Comparison of ENCODE assay signal across 8 cellular contexts in the genomic region with DNA sequence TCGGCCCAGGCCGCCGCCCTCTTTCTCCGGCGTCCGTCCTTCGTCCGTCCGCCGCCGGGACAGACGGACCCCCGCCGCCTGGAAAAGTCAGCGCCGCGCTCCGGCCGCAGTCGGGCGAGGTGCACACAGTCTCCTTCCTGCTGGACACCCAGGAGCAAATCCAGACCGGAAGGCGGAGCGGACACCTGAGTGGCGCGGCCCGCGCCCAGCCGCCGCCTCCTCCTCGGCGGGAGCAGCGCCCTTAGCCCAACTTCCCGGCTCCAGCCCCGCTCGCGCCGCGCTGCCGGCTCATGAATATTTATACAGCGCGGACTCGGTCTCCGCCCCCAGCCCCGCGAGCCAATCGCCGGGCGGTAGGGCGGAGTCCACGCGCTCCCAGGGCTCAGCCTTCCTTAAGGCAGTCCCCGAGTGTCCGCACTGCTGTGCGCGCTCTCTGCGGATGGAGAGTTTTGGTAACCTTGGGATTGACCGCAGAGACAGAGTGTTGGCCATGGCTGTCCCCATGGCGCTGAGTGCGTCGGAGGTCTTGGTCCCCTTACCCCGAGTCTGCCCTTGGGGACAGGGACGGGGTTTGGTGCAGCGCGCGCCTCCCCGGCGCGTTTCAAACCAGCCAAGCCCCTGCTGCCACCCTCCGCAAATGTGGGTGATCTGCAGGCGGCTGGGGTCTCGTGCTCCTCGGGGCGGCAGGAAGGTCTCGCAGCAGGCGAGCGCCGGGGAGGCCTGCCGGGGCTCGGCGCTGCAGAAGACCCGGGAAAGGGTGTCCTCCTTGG. TPM values are rescaled to one million over a fixed set of nuclear protein-coding genes. Genes with fewer than 3 reads are reported as not detected.
DNase-seq lines count a peak whose midpoint lies in the region; TF ChIP-seq lines count a peak whose summit lies in the region.

A gene with protein sequence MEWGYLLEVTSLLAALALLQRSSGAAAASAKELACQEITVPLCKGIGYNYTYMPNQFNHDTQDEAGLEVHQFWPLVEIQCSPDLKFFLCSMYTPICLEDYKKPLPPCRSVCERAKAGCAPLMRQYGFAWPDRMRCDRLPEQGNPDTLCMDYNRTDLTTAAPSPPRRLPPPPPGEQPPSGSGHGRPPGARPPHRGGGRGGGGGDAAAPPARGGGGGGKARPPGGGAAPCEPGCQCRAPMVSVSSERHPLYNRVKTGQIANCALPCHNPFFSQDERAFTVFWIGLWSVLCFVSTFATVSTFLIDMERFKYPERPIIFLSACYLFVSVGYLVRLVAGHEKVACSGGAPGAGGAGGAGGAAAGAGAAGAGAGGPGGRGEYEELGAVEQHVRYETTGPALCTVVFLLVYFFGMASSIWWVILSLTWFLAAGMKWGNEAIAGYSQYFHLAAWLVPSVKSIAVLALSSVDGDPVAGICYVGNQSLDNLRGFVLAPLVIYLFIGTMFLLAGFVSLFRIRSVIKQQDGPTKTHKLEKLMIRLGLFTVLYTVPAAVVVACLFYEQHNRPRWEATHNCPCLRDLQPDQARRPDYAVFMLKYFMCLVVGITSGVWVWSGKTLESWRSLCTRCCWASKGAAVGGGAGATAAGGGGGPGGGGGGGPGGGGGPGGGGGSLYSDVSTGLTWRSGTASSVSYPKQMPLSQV (minus strand): TSS at position 274 of the 770 bp plus-strand sequence. CDS start 867 bp downstream, outside the sequence.

- H3K9me3 Mint-ChIP-seq in activated naive CD8-positive, alpha-beta T cell (ENCODE audit: low read depth) = no peaks in the 10 kb centered on the region
- H3K9me3 Mint-ChIP-seq in glutamatergic neuron (ENCODE audit: unreplicated experiment) = peaks cover 5% of the 10 kb centered on the region

- intact Hi-C loops in testis (cut with DNase I; ENCODE audit: low total_unique reads) = no loop called here

- H3K4me3 Mint-ChIP-seq in activated naive CD8-positive, alpha-beta T cell = peak within 1 kb of the TSS; percentile 91
- H3K4me3 Mint-ChIP-seq in glutamatergic neuron (ENCODE audit: unreplicated experiment) = peak within 1 kb of the TSS; percentile 88

- peaks cover 15% of the 10 kb centered on the region for H3F3A ChIP-seq in GM23248 (ENCODE audit: insufficient read depth)

- no peaks in the 10 kb centered on the region for H3K36me3 Mint-ChIP-seq in activated naive CD8-positive, alpha-beta T cell
- no peaks in the 10 kb centered on the region for H3K36me3 Mint-ChIP-seq in glutamatergic neuron (ENCODE audit: unreplicated experiment)

- H3K27ac Mint-ChIP-seq in activated naive CD8-positive, alpha-beta T cell = no peak within 1 kb of the TSS
- H3K27ac Mint-ChIP-seq in glutamatergic neuron (ENCODE audit: unreplicated experiment) = no peak within 1 kb of the TSS

- 0 out of 2 replicates have a peak, but pooled peaks cover 5% of the 10 kb centered on the region for H3K36me3 ChIP-seq in GM23248 (ENCODE audit: low read depth)
- no peaks in the 10 kb centered on the region for H3K36me3 ChIP-seq in osteoblast (ENCODE audit: insufficient read depth, low read length)
- no peaks in the 10 kb centered on the region for H3K36me3 ChIP-seq in testis (ENCODE audit: low read depth, missing control alignments)

- no peaks in the 10 kb centered on the region for H3K9me2 ChIP-seq in GM23248 (ENCODE audit: insufficient read depth)

- H3K4me3 ChIP-seq in GM23248 (peak within 1 kb of the TSS; percentile 78), osteoblast (ENCODE audit: insufficient read depth, low read length) (peak within 1 kb of the TSS; percentile 80), testis (peak within 1 kb of the TSS; percentile 77)

- H3K79me2 ChIP-seq in GM23248 (ENCODE audit: insufficient read depth) (peaks cover 25% of the 10 kb centered on the region), osteoblast (ENCODE audit: insufficient read depth, low read length) (peaks cover 14% of the 10 kb centered on the region)

- H3K4me1 ChIP-seq in GM23248 (ENCODE audit: insufficient read depth) (peaks cover 4% of the 10 kb centered on the region), osteoblast (ENCODE audit: insufficient read depth, low read length) (peaks cover 29% of the 10 kb centered on the region), testis (peaks cover 3% of the 10 kb centered on the region)

- peak within 1 kb of the TSS; percentile 99 for H3K4me2 ChIP-seq in GM23248 (ENCODE audit: unreplicated experiment)
- H3K4me2 ChIP-seq in osteoblast (ENCODE audit: insufficient read depth, low read length) = peak within 1 kb of the TSS; percentile 98

- peak; percentile 97 for DNase-seq in ELF-1 (ENCODE audit: low read depth, low spot score)
- peak; percentile 97 for DNase-seq in GM23248
- DNase-seq in Kasumi-1 (lab: John Stamatoyannopoulos, UW) = peak; percentile 93
- peak; percentile 80 for DNase-seq in SK-MEL-5 (ENCODE audit: low read depth, low spot score)
- peak; percentile 93 for DNase-seq in glutamatergic neuron
- peak; percentile 99 for DNase-seq in osteoblast (ENCODE audit: insufficient read length, low spot score, missing footprints)
- DNase-seq in testis = peak; percentile 94

- H3K9ac ChIP-seq in GM23248 = peak within 1 kb of the TSS; percentile 70

- TF ChIP-seq CTCF in glutamatergic neuron (IDR thresholded peaks at IDR 0.05; ENCODE audit: partially characterized antibody, unreplicated experiment) (no peak), osteoblast (IDR thresholded peaks at IDR 0.05; ENCODE audit: extremely low read depth, low read depth, low read length) (no peak), testis (IDR thresholded peaks at IDR 0.05) (no peak)

- in situ Hi-C loops in GM23248 (cut with MboI) (loop anchor here (10.0 to 25.0 kb wide), 2 partner anchors 270 to 853 kb away; no protein-coding TSS in a partner anchor), SK-MEL-5 (cut with HindIII; ENCODE audit: low pct_unique_long_range_greater_than_20kb, low sequenced_read_pairs) (no loop called here)

- H3K27ac ChIP-seq in GM23248 = peak within 1 kb of the TSS; percentile 40
- H3K27ac ChIP-seq in osteoblast (ENCODE audit: low read depth, low read length) = no peak within 1 kb of the TSS
- H3K27ac ChIP-seq in testis = peak within 1 kb of the TSS; percentile 19 to 73

- no peaks in the 10 kb centered on the region for H4K20me1 ChIP-seq in GM23248 (ENCODE audit: insufficient read depth)
- no peaks in the 10 kb centered on the region for H4K20me1 ChIP-seq in osteoblast (ENCODE audit: insufficient read depth, low read length)

- WGBS in GM23248 (ENCODE audit: low coverage in 1 of 2, low lambda C conversion rate in 2 of 2, missing lambda C conversion rate in 2 of 2), 2 experiments = 1 to 2% methylated on average over 55 to 75 of the region's 82 CpGs
- WGBS in testis, 2 donors = 0 to 1% methylated on average over 4 to 47 of the region's 82 CpGs

- H3K27me3 ChIP-seq in GM23248 (replicated peaks; ENCODE audit: insufficient read depth) (no peaks in the 10 kb centered on the region), osteoblast (ENCODE audit: insufficient read depth, low read length) (no peaks in the 10 kb centered on the region), testis (no peaks in the 10 kb centered on the region)

- H2AFZ ChIP-seq in GM23248 (peak within 1 kb of the TSS; percentile 95), osteoblast (ENCODE audit: low read length) (peak within 1 kb of the TSS; percentile 97)

- peak; percentile 68 for TF ChIP-seq POLR2A in testis (IDR thresholded peaks at IDR 0.05)

- H3K9me3 ChIP-seq in GM23248 (ENCODE audit: low read depth) (no peaks in the 10 kb centered on the region), osteoblast (ENCODE audit: low read depth, low read length) (no peaks in the 10 kb centered on the region), testis (no peaks in the 10 kb centered on the region)

- H3K27me3 Mint-ChIP-seq in activated naive CD8-positive, alpha-beta T cell = peaks cover 25% of the 10 kb centered on the region
- peaks cover 13% of the 10 kb centered on the region for H3K27me3 Mint-ChIP-seq in glutamatergic neuron (ENCODE audit: unreplicated experiment)

- peaks cover 30% of the 10 kb centered on the region for H3K4me1 Mint-ChIP-seq in activated naive CD8-positive, alpha-beta T cell (ENCODE audit: low read depth)
- peaks cover 14% of the 10 kb centered on the region for H3K4me1 Mint-ChIP-seq in glutamatergic neuron (ENCODE audit: low read depth, unreplicated experiment)

RNA-seq across cellular contexts. Expression of the gene that starts here (rescaled TPM):
- total RNA-seq in GM23248 (2014; rRNA removed; shearing (Covaris generic)) = 22.3 and 25.5 TPM in 2 replicates
- polyA plus RNA-seq in GM23248 (2016; fragmentation: Nextera tagmentation; extraction: Ambion mirVana) = 0.39 and 0.63 TPM in 2 replicates
- total RNA-seq in SK-MEL-5 (2014; rRNA removed; shearing (Covaris generic)) = 1.5 and 1.7 TPM in 2 replicates
- 3.1 and 3.3 TPM in 2 replicates for polyA plus RNA-seq in SK-MEL-5 (2015; cell fraction: cytosol; rRNA removed)
- 0.43 and 2.1 TPM in 2 replicates for polyA plus RNA-seq in SK-MEL-5 (2015; cell fraction: nucleus; rRNA removed)
- 8.9 TPM for total RNA-seq in glutamatergic neuron (ENCODE audit: unreplicated experiment)
- total RNA-seq in osteoblast = 15.2 and 21.8 TPM in 2 replicates
- total RNA-seq in testis = 10 to 100 TPM; 13.0 to 16.4 TPM
- polyA plus RNA-seq in testis (ENCODE audit: insufficient read depth, low read depth, low replicate concordance) = 4.9 TPM
